Comparison of ENCODE assay signal across 9 cellular contexts in the genomic region with DNA sequence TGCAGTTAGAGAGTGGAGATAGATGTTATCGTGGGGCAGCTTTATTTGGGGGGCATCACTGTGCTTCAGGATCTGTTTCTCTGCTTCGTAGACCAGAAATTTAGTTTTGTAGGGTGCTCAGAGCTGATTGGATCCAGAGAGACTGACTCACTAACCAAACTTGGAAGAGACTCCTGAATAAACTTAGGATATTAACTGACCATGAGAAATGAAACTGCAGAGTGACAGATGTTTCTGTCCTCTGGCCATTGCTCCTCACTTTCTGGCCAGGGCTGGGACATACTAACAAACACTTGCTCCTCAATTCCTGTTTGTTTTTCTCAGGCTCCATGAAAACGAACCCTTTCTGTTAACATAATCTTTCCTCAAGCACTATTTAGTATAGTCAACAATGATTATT.
DNase-seq lines count a peak whose midpoint lies in the region.
"Had no signal": no experiment of that assay in that cellular context is flagged by ENCODE, and none has a peak within 500 bp of the region (broad histone marks: within the 10 kb centered on the region; RNA-seq: fewer than 3 reads in every experiment).

No MANE protein-coding gene starts in this region.

- H3K9ac ChIP-seq in adipocyte (ENCODE audit: low read length): no peak overlapping the region
- no peak overlapping the region for H3K9ac ChIP-seq in stomach smooth muscle (ENCODE audit: low read length in 2 of 2)

- H3K36me3 ChIP-seq in adipocyte (ENCODE audit: control insufficient read depth, insufficient read depth, low read length, severe bottlenecking): no peaks in the 10 kb centered on the region
- no peaks in the 10 kb centered on the region for H3K36me3 ChIP-seq in stomach smooth muscle (ENCODE audit: control insufficient read depth in 2 of 2, insufficient read depth in 2 of 2, low read length in 2 of 2)
- H3K36me3 ChIP-seq in effector memory CD4-positive, alpha-beta T cell (ENCODE audit: control insufficient read depth, insufficient read depth, low read length): no peaks in the 10 kb centered on the region

- H3K4me3 ChIP-seq in adipocyte (ENCODE audit: low read length) (peak overlapping the region; percentile 52), stomach smooth muscle (ENCODE audit: low read length in 2 of 2) (no peak overlapping the region)
- H3K4me3 ChIP-seq in effector memory CD4-positive, alpha-beta T cell (ENCODE audit: insufficient read depth, low read depth, low read length, poor library complexity, severe bottlenecking): no peak overlapping the region

- H3K4me1 ChIP-seq in adipocyte (ENCODE audit: control insufficient read depth, insufficient read depth, low read length): peaks cover 25% of the 10 kb centered on the region
- peaks cover 23% of the 10 kb centered on the region for H3K4me1 ChIP-seq in stomach smooth muscle (ENCODE audit: control insufficient read depth, insufficient read depth, low read length)
- peaks cover 18% of the 10 kb centered on the region for H3K4me1 ChIP-seq in effector memory CD4-positive, alpha-beta T cell (ENCODE audit: control insufficient read depth, insufficient read depth, low read length, poor library complexity, severe bottlenecking)

- DNase-seq in ELR (ENCODE audit: low read depth) (peak; percentile 38), adipocyte (ENCODE audit: low read depth) (peak; percentile 62), iris pigment epithelial cell (ENCODE audit: low read depth) (peak; percentile 45), NCI-H1417 treated with DMSO at 0.1 percent for 48 hours (lab: John Stamatoyannopoulos, UW) (no peak), SIG-M5 (lab: John Stamatoyannopoulos, UW) (no peak)
- DNase-seq in effector memory CD4-positive, alpha-beta T cell: no peak
- DNase-seq: activated naive CD4-positive, alpha-beta T cell treated with anti-CD3 and anti-CD28 coated beads, Interleukin-2, amount 50 U/mL, for 16 hours; foreskin keratinocyte had no signal

- H3K27ac ChIP-seq in stomach smooth muscle (ENCODE audit: low read length): peak overlapping the region; percentile 7
- H3K27ac ChIP-seq in effector memory CD4-positive, alpha-beta T cell (ENCODE audit: insufficient read depth, low read length, poor library complexity, severe bottlenecking): no peak overlapping the region
- H3K27ac ChIP-seq: foreskin keratinocyte had no signal

- H3K27me3 ChIP-seq in adipocyte (replicated peaks; ENCODE audit: control insufficient read depth, insufficient read depth, low read length) (no peaks in the 10 kb centered on the region), stomach smooth muscle (ENCODE audit: control insufficient read depth in 1 of 2, insufficient read depth in 2 of 2, low read length in 2 of 2) (no peaks in the 10 kb centered on the region)
- H3K27me3 ChIP-seq in effector memory CD4-positive, alpha-beta T cell (replicated peaks; ENCODE audit: control insufficient read depth, insufficient read depth, low read length, poor library complexity, severe bottlenecking): no peaks in the 10 kb centered on the region
- H3K27me3 ChIP-seq: foreskin keratinocyte had no signal

- no peaks in the 10 kb centered on the region for H3K9me3 ChIP-seq in adipocyte (ENCODE audit: control insufficient read depth, low read length)
- no peaks in the 10 kb centered on the region for H3K9me3 ChIP-seq in stomach smooth muscle (ENCODE audit: control insufficient read depth in 2 of 2, low read length in 2 of 2)
- no peaks in the 10 kb centered on the region for H3K9me3 ChIP-seq in effector memory CD4-positive, alpha-beta T cell (ENCODE audit: control insufficient read depth, low read length)

Comparison
In these comparisons a context has a peak if more than half of its experiments do, and no peak if none do; other contexts are left out.
1. DNase-seq: peak in ELR (single experiment), adipocyte (single experiment) and iris pigment epithelial cell (single experiment); none in effector memory CD4-positive, alpha-beta T cell (0 of 3), NCI-H1417 treated with DMSO at 0.1 percent for 48 hours (single experiment) and SIG-M5 (single experiment).